10 cellular contexts compared by ENCODE assay signal in genomic region chr20:19026121-19026878, GRCh38.
DNase-seq lines count a peak whose midpoint lies in the region; ATAC-seq and TF ChIP-seq lines count a peak whose summit lies in the region.
"Had no signal": no experiment of that assay in that cellular context is flagged by ENCODE, and none has a peak within 500 bp of the region (broad histone marks: within the 10 kb centered on the region; RNA-seq: fewer than 3 reads in every experiment).

No MANE protein-coding gene starts in this region.

- no peak overlapping the region for H3K4me3 ChIP-seq in suprapubic skin

- H3K27me3 ChIP-seq in suprapubic skin = no peaks in the 10 kb centered on the region

- ATAC-seq in GM19035 (IDR thresholded peaks at IDR 0.05; ENCODE audit: unreplicated experiment) = peak; percentile 87
- ATAC-seq in HG02610 (IDR thresholded peaks at IDR 0.05; ENCODE audit: unreplicated experiment) = peak; percentile 83
- ATAC-seq in effector memory CD8-positive, alpha-beta T cell (replicated peaks) = no peak
- ATAC-seq: naive thymus-derived CD8-positive, alpha-beta T cell had no signal

- peaks cover 0 to 8% of the 10 kb centered on the region in 2 donors for H3K27me3 Mint-ChIP-seq in effector memory CD8-positive, alpha-beta T cell

- DNase-seq in NAMALWA (ENCODE audit: low spot score) (peak; percentile 5), suprapubic skin (ENCODE audit: low spot score in 2 of 2) (no peak), HPDE6-E6E7 (ENCODE audit: extremely low spot score) (no peak), NCI-H1694 (lab: John Stamatoyannopoulos, UW) (no peak)
- DNase-seq in effector memory CD8-positive, alpha-beta T cell = no peak
- DNase-seq: naive thymus-derived CD8-positive, alpha-beta T cell; NCI-H526 treated with DMSO at 0.1 percent for 48 hours had no signal

- WGBS in suprapubic skin = 60% methylated on average over 8 of the region's 13 CpGs

- H3K27ac ChIP-seq in suprapubic skin = peak overlapping the region; percentile 59

- H3K27ac Mint-ChIP-seq in effector memory CD8-positive, alpha-beta T cell = no peak overlapping the region
- H3K27ac Mint-ChIP-seq: activated T-helper 2 cell treated with anti-CD3 and anti-CD28 coated beads, Interferon-gamma antibody, Interleukin-2, Interleukin-4, amounts not matched to agents 10 μg/mL and 5 μg/mL and 100 μg/mL, durations not matched to agents 14 hours and 24 hours and 36 hours; naive thymus-derived CD8-positive, alpha-beta T cell had no signal

- no peaks in the 10 kb centered on the region for H3K36me3 Mint-ChIP-seq in effector memory CD8-positive, alpha-beta T cell (ENCODE audit: insufficient read depth)

- H3K4me3 Mint-ChIP-seq in effector memory CD8-positive, alpha-beta T cell = no peak overlapping the region
- H3K4me3 Mint-ChIP-seq: naive thymus-derived CD8-positive, alpha-beta T cell had no signal

- peaks cover 28% of the 10 kb centered on the region for H3K4me1 ChIP-seq in suprapubic skin

- H3K9me3 ChIP-seq in suprapubic skin = no peaks in the 10 kb centered on the region

- TF ChIP-seq POLR2A in suprapubic skin (IDR thresholded peaks at IDR 0.05) = no peak

- no peaks in the 10 kb centered on the region for H3K4me1 Mint-ChIP-seq in effector memory CD8-positive, alpha-beta T cell (ENCODE audit: low read depth in 2 of 2)
- H3K4me1 Mint-ChIP-seq: naive thymus-derived CD8-positive, alpha-beta T cell had no signal

- H3K36me3 ChIP-seq in suprapubic skin = no peaks in the 10 kb centered on the region

- no peaks in the 10 kb centered on the region for H3K9me3 Mint-ChIP-seq in effector memory CD8-positive, alpha-beta T cell
- H3K9me3 Mint-ChIP-seq: activated T-helper 2 cell treated with anti-CD3 and anti-CD28 coated beads, Interferon-gamma antibody, Interleukin-2, Interleukin-4, amounts not matched to agents 10 μg/mL and 5 μg/mL and 100 μg/mL, durations not matched to agents 14 hours and 24 hours and 36 hours had no signal

- TF ChIP-seq EP300 in suprapubic skin (IDR thresholded peaks at IDR 0.05) = no peak

- TF ChIP-seq CTCF in suprapubic skin (IDR thresholded peaks at IDR 0.05) = no peak
